ENCODE assay signal across 1 cellular context in genomic region chr3:183635431-183636220, GRCh38.
TF ChIP-seq lines count a peak whose summit lies in the region.

TSS of gene KLHL24 (plus strand) at chr3:183635623. CDS start at chr3:183650357, 14,734 bp downstream.

TF ChIP-seq in HepG2, 621 proteins besides CTCF, POLR2A, EP300 and RAD21 (continued from another document and continues in another):
- TF ChIP-seq ZNF142 (CRISPR knock-in tag; IDR thresholded peaks at IDR 0.05): no peak
- TF ChIP-seq IKZF4 (CRISPR knock-in tag; IDR thresholded peaks at IDR 0.05; ENCODE audit: borderline replicate concordance, low read depth, not compliant biosample characterization): no peak
- TF ChIP-seq RFXAP (CRISPR knock-in tag; IDR thresholded peaks at IDR 0.05; ENCODE audit: borderline replicate concordance): no peak; the same call in 1 of the 2 replicates
- no peak; the same call in 1 of the 2 replicates for TF ChIP-seq ZBTB20 (CRISPR knock-in tag; IDR thresholded peaks at IDR 0.05; ENCODE audit: borderline replicate concordance, low read depth)
- TF ChIP-seq ZNF883 (CRISPR knock-in tag; IDR thresholded peaks at IDR 0.05; ENCODE audit: not compliant biosample characterization): no peak
- no peak for TF ChIP-seq GMEB2 (CRISPR knock-in tag; IDR thresholded peaks at IDR 0.05; ENCODE audit: low read depth)
- TF ChIP-seq NONO (IDR thresholded peaks at IDR 0.05): no peak
- no peak for TF ChIP-seq NONO (CRISPR knock-in tag; conservative IDR thresholded peaks at IDR 0.05)
- TF ChIP-seq ATF5 (CRISPR knock-in tag; IDR thresholded peaks at IDR 0.05; ENCODE audit: low read depth): no peak
- no peak for TF ChIP-seq MAFK (conservative IDR thresholded peaks at IDR 0.05 in 1 of 2, IDR thresholded peaks at IDR 0.05 in 1 of 2; ENCODE audit: low read length in 2 of 2)
- TF ChIP-seq ZFX (CRISPR knock-in tag; IDR thresholded peaks at IDR 0.05; ENCODE audit: low read depth): peak; percentile 64; the same call in 1 of the 2 replicates
- no peak for TF ChIP-seq MTF1 (CRISPR knock-in tag; IDR thresholded peaks at IDR 0.05)
- TF ChIP-seq ZNF724P (CRISPR knock-in tag; IDR thresholded peaks at IDR 0.05; ENCODE audit: borderline replicate concordance): no peak
- TF ChIP-seq ZNF513 (CRISPR knock-in tag; conservative IDR thresholded peaks at IDR 0.05): no peak
- peak; percentile 100 for TF ChIP-seq FOXK1 (CRISPR knock-in tag; IDR thresholded peaks at IDR 0.05; ENCODE audit: borderline replicate concordance, low read depth)
- TF ChIP-seq HOXA3 (CRISPR knock-in tag; IDR thresholded peaks at IDR 0.05): no peak
- TF ChIP-seq PAX8 (CRISPR knock-in tag; IDR thresholded peaks at IDR 0.05; ENCODE audit: borderline replicate concordance): no peak
- peak; percentile 26 for TF ChIP-seq SALL1 (CRISPR knock-in tag; IDR thresholded peaks at IDR 0.05)
- no peak for TF ChIP-seq PHF21A (CRISPR knock-in tag; IDR thresholded peaks at IDR 0.05)
- no peak for TF ChIP-seq SMAD9 (CRISPR knock-in tag; IDR thresholded peaks at IDR 0.05)
- TF ChIP-seq ZSCAN21 (CRISPR knock-in tag; IDR thresholded peaks at IDR 0.05; ENCODE audit: borderline replicate concordance): no peak
- TF ChIP-seq MEIS1 (CRISPR knock-in tag; IDR thresholded peaks at IDR 0.05; ENCODE audit: borderline replicate concordance): no peak
- no peak for TF ChIP-seq ZNF292 (CRISPR knock-in tag; IDR thresholded peaks at IDR 0.05; ENCODE audit: borderline replicate concordance, low read depth)
- no peak for TF ChIP-seq JUN (CRISPR knock-in tag; IDR thresholded peaks at IDR 0.05)
- TF ChIP-seq ETV5 (CRISPR knock-in tag; IDR thresholded peaks at IDR 0.05; ENCODE audit: borderline replicate concordance): peak; percentile 8; the same call in 1 of the 2 replicates
- no peak for TF ChIP-seq CEBPB (IDR thresholded peaks at IDR 0.05; ENCODE audit: borderline replicate concordance, low read depth, low read length)
- no peak; the same call in 1 of the 2 replicates for TF ChIP-seq CBX5 (CRISPR knock-in tag; IDR thresholded peaks at IDR 0.05; ENCODE audit: borderline replicate concordance)
- no peak for TF ChIP-seq ADNP (CRISPR knock-in tag; IDR thresholded peaks at IDR 0.05)
- TF ChIP-seq ZNF431 (CRISPR knock-in tag; IDR thresholded peaks at IDR 0.05; ENCODE audit: borderline replicate concordance, low read depth): no peak
- peak; percentile 92; the same call in 2 of the 3 replicates for TF ChIP-seq MXI1 (IDR thresholded peaks at IDR 0.05; ENCODE audit: borderline replicate concordance, low read depth, low read length)
- no peak for TF ChIP-seq ZNF652 (CRISPR knock-in tag; IDR thresholded peaks at IDR 0.05; ENCODE audit: borderline replicate concordance, low read depth)
- TF ChIP-seq ZNF879 (CRISPR knock-in tag; IDR thresholded peaks at IDR 0.05): no peak
- no peak for TF ChIP-seq TRIM22 (IDR thresholded peaks at IDR 0.05)
- TF ChIP-seq KDM2A (CRISPR knock-in tag; IDR thresholded peaks at IDR 0.05; ENCODE audit: borderline replicate concordance, low read depth): peak; percentile 75; the same call in 1 of the 2 replicates
- TF ChIP-seq CREBL2 (CRISPR knock-in tag; IDR thresholded peaks at IDR 0.05; ENCODE audit: borderline replicate concordance): no peak
- TF ChIP-seq CENPT (CRISPR knock-in tag; IDR thresholded peaks at IDR 0.05; ENCODE audit: low read depth): no peak
- TF ChIP-seq CHD2 (IDR thresholded peaks at IDR 0.05; ENCODE audit: low read depth, low read length): no peak
- TF ChIP-seq CHD4 (IDR thresholded peaks at IDR 0.05; ENCODE audit: borderline replicate concordance, low read length): no peak
- TF ChIP-seq MAZ (IDR thresholded peaks at IDR 0.05; ENCODE audit: borderline replicate concordance, low read depth, low read length): no peak
- no peak for TF ChIP-seq MAZ (CRISPR knock-in tag; IDR thresholded peaks at IDR 0.05; ENCODE audit: low read depth)
- no peak for TF ChIP-seq SYNCRIP (IDR thresholded peaks at IDR 0.05; ENCODE audit: insufficient read depth, low read depth, low read length)
- TF ChIP-seq SNAPC4 (CRISPR knock-in tag; IDR thresholded peaks at IDR 0.05): no peak
- TF ChIP-seq ZNF550 (CRISPR knock-in tag; IDR thresholded peaks at IDR 0.05; ENCODE audit: borderline replicate concordance): no peak
- TF ChIP-seq ISX (CRISPR knock-in tag; conservative IDR thresholded peaks at IDR 0.05): no peak
- TF ChIP-seq STAT6 (CRISPR knock-in tag; IDR thresholded peaks at IDR 0.05; ENCODE audit: borderline replicate concordance): no peak
- no peak for TF ChIP-seq ZNF615 (CRISPR knock-in tag; IDR thresholded peaks at IDR 0.05; ENCODE audit: borderline replicate concordance)
- no peak for TF ChIP-seq ZNF782 (CRISPR knock-in tag; IDR thresholded peaks at IDR 0.05; ENCODE audit: borderline replicate concordance)
